In genomic region chr9:131712151-131712716, GRCh38 we compare ENCODE assay signal across 18 cellular contexts. TPM values are rescaled to one million over a fixed set of nuclear protein-coding genes. Genes with fewer than 3 reads are reported as not detected.
DNase-seq lines count a peak whose midpoint lies in the region; ATAC-seq and TF ChIP-seq lines count a peak whose summit lies in the region.
"Had no signal": no experiment of that assay in that cellular context is flagged by ENCODE, and none has a peak within 500 bp of the region (broad histone marks: within the 10 kb centered on the region; RNA-seq: fewer than 3 reads in every experiment).

No MANE protein-coding gene starts in this region.

- DNase-seq in CD4-positive, CD25-positive, alpha-beta regulatory T cell = no peak
- DNase-seq in HFFc6 (no peak), natural killer cell (no peak), NCI-H2171 (lab: John Stamatoyannopoulos, UW) (no peak), NOMO-1 treated with DMSO at 0.1 percent for 48 hours (lab: John Stamatoyannopoulos, UW; ENCODE audit: unreplicated experiment) (no peak), germinal center (ENCODE audit: low spot score) (no peak), dedifferentiated amniotic fluid mesenchymal stem cell (ENCODE audit: extremely low spot score) (no peak)
- DNase-seq: activated CD4-positive, alpha-beta T cell treated with anti-CD3 and anti-CD28 coated beads, Interleukin-2, amount 10 ng/mL, durations not matched to agents 7 days and 5 days; activated T-cell treated with anti-CD3 and anti-CD28 coated beads, Interleukin-2, amount 50 U/mL, for 48 hours; DMS79 treated with DMSO at 0.1 percent for 48 hours; hypothalamus; NCI-H2081 treated with DMSO at 0.1 percent for 48 hours; nephron progenitor cell; stimulated activated CD4-positive, alpha-beta T cell treated with anti-CD3 and anti-CD28 coated beads, Interleukin-4, amount 100 ng/mL, for 1 hour had no signal

- peaks cover 9% of the 10 kb centered on the region for H3K36me3 ChIP-seq in CD4-positive, CD25-positive, alpha-beta regulatory T cell (ENCODE audit: control insufficient read depth, insufficient read depth, low read length)

- peak overlapping the region in 2 of 3 donors; percentile 73 to 75 for H3K27ac Mint-ChIP-seq in CD4-positive, CD25-positive, alpha-beta regulatory T cell
- peak overlapping the region; percentile 97; the same call in 1 of the 2 replicates for H3K27ac Mint-ChIP-seq in HFFc6
- peak overlapping the region; percentile 72 to 78 for H3K27ac Mint-ChIP-seq in natural killer cell
- H3K27ac Mint-ChIP-seq: nephron progenitor cell had no signal

- H3K27ac ChIP-seq in CD4-positive, CD25-positive, alpha-beta regulatory T cell (ENCODE audit: insufficient read depth, low read length, poor library complexity, severe bottlenecking) = no peak overlapping the region
- peak overlapping the region; percentile 39 for H3K27ac ChIP-seq in cingulate gyrus (ENCODE audit: low read depth, low read length)

- H3K4me1 Mint-ChIP-seq in CD4-positive, CD25-positive, alpha-beta regulatory T cell = peaks cover 28 to 79% (median 60%) of the 10 kb centered on the region in 4 donors
- H3K4me1 Mint-ChIP-seq in HFFc6 (ENCODE audit: low read depth) (peaks cover 70% of the 10 kb centered on the region), natural killer cell (peaks cover 75 to 79% of the 10 kb centered on the region in 2 donors)

- no peak for TF ChIP-seq CTCF in HFFc6 (IDR thresholded peaks at IDR 0.05)
- no peak for TF ChIP-seq CTCF in natural killer cell (IDR thresholded peaks at IDR 0.05)

- no peaks in the 10 kb centered on the region for H3K9me3 ChIP-seq in CD4-positive, CD25-positive, alpha-beta regulatory T cell (ENCODE audit: control insufficient read depth in 2 of 2, low read length in 2 of 2)

- no peaks in the 10 kb centered on the region for H3K9me3 Mint-ChIP-seq in CD4-positive, CD25-positive, alpha-beta regulatory T cell
- H3K9me3 Mint-ChIP-seq in HFFc6 (no peaks in the 10 kb centered on the region), natural killer cell (no peaks in the 10 kb centered on the region)
- H3K9me3 Mint-ChIP-seq: activated CD4-positive, alpha-beta T cell treated with anti-CD3 and anti-CD28 coated beads, Interleukin-2, amount 10 ng/mL, durations not matched to agents 7 days and 5 days; nephron progenitor cell had no signal

- peaks cover 25% of the 10 kb centered on the region for H3K36me3 Mint-ChIP-seq in CD4-positive, CD25-positive, alpha-beta regulatory T cell
- no peaks in the 10 kb centered on the region for H3K36me3 Mint-ChIP-seq in HFFc6 (ENCODE audit: low read depth)
- H3K36me3 Mint-ChIP-seq in natural killer cell = no peaks in the 10 kb centered on the region

- no peak for ATAC-seq in CD4-positive, CD25-positive, alpha-beta regulatory T cell (ENCODE audit: low read depth in 2 of 2)
- ATAC-seq in natural killer cell = no peak
- ATAC-seq: esophagus mucosa, left lobe of liver, sciatic nerve had no signal

- H3K27me3 Mint-ChIP-seq in CD4-positive, CD25-positive, alpha-beta regulatory T cell = no peaks in the 10 kb centered on the region
- peaks cover 4% of the 10 kb centered on the region; the same call in 1 of the 2 replicates for H3K27me3 Mint-ChIP-seq in HFFc6 (ENCODE audit: insufficient read depth)
- H3K27me3 Mint-ChIP-seq in natural killer cell (ENCODE audit: low read depth in 2 of 2) = no peaks in the 10 kb centered on the region
- H3K27me3 Mint-ChIP-seq: activated CD4-positive, alpha-beta T cell treated with anti-CD3 and anti-CD28 coated beads, Interleukin-2, amount 10 ng/mL, durations not matched to agents 7 days and 5 days had no signal

- peaks cover 35% of the 10 kb centered on the region for H3K4me1 ChIP-seq in CD4-positive, CD25-positive, alpha-beta regulatory T cell (ENCODE audit: control insufficient read depth, insufficient read depth, low read length, poor library complexity, severe bottlenecking)

- no peaks in the 10 kb centered on the region for H3K27me3 ChIP-seq in CD4-positive, CD25-positive, alpha-beta regulatory T cell (ENCODE audit: control insufficient read depth, insufficient read depth, low read length)

- no peak overlapping the region for H3K4me3 Mint-ChIP-seq in CD4-positive, CD25-positive, alpha-beta regulatory T cell
- H3K4me3 Mint-ChIP-seq in HFFc6 (no peak overlapping the region), natural killer cell (no peak overlapping the region)
- H3K4me3 Mint-ChIP-seq: activated CD4-positive, alpha-beta T cell treated with anti-CD3 and anti-CD28 coated beads, Interleukin-2, amount 10 ng/mL, durations not matched to agents 7 days and 5 days; nephron progenitor cell had no signal

- intact Hi-C loops in natural killer cell (cut with micrococcal nuclease) = no loop called here

- H3K4me3 ChIP-seq in CD4-positive, CD25-positive, alpha-beta regulatory T cell (ENCODE audit: low read depth, low read length) = no peak overlapping the region

RNA-seq across cellular contexts. Expression of gene RAPGEF1, which starts 27.6 kb away (rescaled TPM):
- 159 TPM for total RNA-seq in CD4-positive, CD25-positive, alpha-beta regulatory T cell
- polyA plus RNA-seq in CD4-positive, CD25-positive, alpha-beta regulatory T cell = 1 to 10 TPM; 3.8 to 7.3 (median 4.6) TPM
- 10 to 100 TPM; 38.6 to 46.6 (median 42.3) TPM for total RNA-seq in HFFc6 (2021; fragmentation: NEBNext Ultra II Directional; extraction: Animal tissue kit (Norgen Biotek cat#: 25700))
- total RNA-seq in natural killer cell = 100 to 1,000 TPM; 210 to 224 (median 222) TPM
